11 cellular contexts compared by ENCODE assay signal in genomic region chr12:46830731-46831334, GRCh38. TPM values are rescaled to one million over a fixed set of nuclear protein-coding genes. Genes with fewer than 3 reads are reported as not detected.
DNase-seq lines count a peak whose midpoint lies in the region; ATAC-seq and TF ChIP-seq lines count a peak whose summit lies in the region.
"Had no signal": no experiment of that assay in that cellular context is flagged by ENCODE, and none has a peak within 500 bp of the region (broad histone marks: within the 10 kb centered on the region; RNA-seq: fewer than 3 reads in every experiment).

No MANE protein-coding gene starts in this region.

- H3K9me3 ChIP-seq in left lung = no peaks in the 10 kb centered on the region
- no peaks in the 10 kb centered on the region for H3K9me3 ChIP-seq in thymus (ENCODE audit: control insufficient read depth)

- peaks cover 62% of the 10 kb centered on the region for H3K27me3 Mint-ChIP-seq in activated CD4-positive, alpha-beta T cell treated with anti-CD3 and anti-CD28 coated beads, Interleukin-2, amount 10 ng/mL, durations not matched to agents 24 days and 14 days

- H3K4me3 ChIP-seq in dorsolateral prefrontal cortex = peak overlapping the region in 52 of 59 donors; percentile 9 to 61 (median 40)
- H3K4me3 ChIP-seq in left lung = peak overlapping the region; percentile 18 to 26
- H3K4me3 ChIP-seq in thymus (ENCODE audit: low read length) = peak overlapping the region; percentile 39

- intact Hi-C loops in activated CD4-positive, alpha-beta T cell treated with anti-CD3 and anti-CD28 coated beads, Interleukin-2, amount 10 ng/mL, durations not matched to agents 24 days and 14 days (cut with micrococcal nuclease) = no loop called here
- intact Hi-C loops in dorsolateral prefrontal cortex (cut with DNase I) (no loop called here), left lung (cut with DNase I) (no loop called here)

- no peaks in the 10 kb centered on the region for H3K9me3 Mint-ChIP-seq in activated CD4-positive, alpha-beta T cell treated with anti-CD3 and anti-CD28 coated beads, Interleukin-2, amount 10 ng/mL, durations not matched to agents 24 days and 14 days
- H3K9me3 Mint-ChIP-seq: dendritic cell treated with granulocyte-macrophage colony-stimulating factor and Interleukin-4, amounts not matched to agents 40 ng/mL and 50 ng/mL, for 4 days had no signal

- no peak overlapping the region for H3K27ac Mint-ChIP-seq in activated CD4-positive, alpha-beta T cell treated with anti-CD3 and anti-CD28 coated beads, Interleukin-2, amount 10 ng/mL, durations not matched to agents 24 days and 14 days
- H3K27ac Mint-ChIP-seq: dendritic cell treated with granulocyte-macrophage colony-stimulating factor and Interleukin-4, amounts not matched to agents 40 ng/mL and 50 ng/mL, for 4 days had no signal

- H3K27me3 ChIP-seq in dorsolateral prefrontal cortex (peaks cover 3 to 79% (median 58%) of the 10 kb centered on the region in 45 donors), left lung (peaks cover 59 to 87% of the 10 kb centered on the region in 2 donors), thymus (ENCODE audit: control insufficient read depth, insufficient read depth) (peaks cover 40% of the 10 kb centered on the region)

- 9% methylated on average over 28 of the region's 28 CpGs for WGBS in thymus

- H3K4me1 ChIP-seq in left lung (peaks cover 0 to 9% of the 10 kb centered on the region in 2 donors), thymus (ENCODE audit: control insufficient read depth, insufficient read depth, low read length) (peaks cover 6% of the 10 kb centered on the region)

- peak overlapping the region; percentile 62 for H3K4me3 Mint-ChIP-seq in activated CD4-positive, alpha-beta T cell treated with anti-CD3 and anti-CD28 coated beads, Interleukin-2, amount 10 ng/mL, durations not matched to agents 24 days and 14 days

- no peaks in the 10 kb centered on the region for H3K36me3 Mint-ChIP-seq in activated CD4-positive, alpha-beta T cell treated with anti-CD3 and anti-CD28 coated beads, Interleukin-2, amount 10 ng/mL, durations not matched to agents 24 days and 14 days (ENCODE audit: low read depth)

- ATAC-seq in left lung (peak; percentile 61), GM19035 (IDR thresholded peaks at IDR 0.05; ENCODE audit: unreplicated experiment) (no peak)
- ATAC-seq: HCT116 had no signal

- H3K27ac ChIP-seq in dorsolateral prefrontal cortex (no peak overlapping the region), left lung (no peak overlapping the region), thymus (ENCODE audit: low read depth) (no peak overlapping the region)

- no peak for DNase-seq in activated CD4-positive, alpha-beta T cell treated with anti-CD3 and anti-CD28 coated beads, Interleukin-2, amount 10 ng/mL, durations not matched to agents 24 days and 14 days
- no peak for DNase-seq in activated CD4-positive, alpha-beta T cell treated with anti-CD3 and anti-CD28 coated beads, Interleukin-2, amount 50 U/mL, for 4 hours
- no peak for DNase-seq in dorsolateral prefrontal cortex
- peak in 1 of 2 donors; percentile 80 for DNase-seq in left lung
- no peak for DNase-seq in anterior cingulate cortex (lab: John Stamatoyannopoulos, UW)
- DNase-seq in SIG-M5 treated with dmso at 0.1 percent for 504 hours (lab: John Stamatoyannopoulos, UW; ENCODE audit: unreplicated experiment) = no peak
- DNase-seq: COR-L47 had no signal

- peaks cover 5% of the 10 kb centered on the region for H3K4me1 Mint-ChIP-seq in activated CD4-positive, alpha-beta T cell treated with anti-CD3 and anti-CD28 coated beads, Interleukin-2, amount 10 ng/mL, durations not matched to agents 24 days and 14 days

- H3K36me3 ChIP-seq in left lung (no peaks in the 10 kb centered on the region), thymus (ENCODE audit: control insufficient read depth, insufficient read depth) (peaks cover under 1% of the 10 kb centered on the region)

- no peak for TF ChIP-seq CTCF in dorsolateral prefrontal cortex (IDR thresholded peaks at IDR 0.05 in 54 of 56, conservative IDR thresholded peaks at IDR 0.05 in 2 of 56; ENCODE audit: low read depth in 1 of 56, partially characterized antibody in 56 of 56)
- no peak for TF ChIP-seq CTCF in left lung (IDR thresholded peaks at IDR 0.05)

RNA-seq across cellular contexts. Expression of gene SLC38A4, which starts 5.0 kb away (rescaled TPM):
- total RNA-seq in activated CD4-positive, alpha-beta T cell treated with anti-CD3 and anti-CD28 coated beads, Interleukin-2, amount 10 ng/mL, durations not matched to agents 24 days and 14 days = not detected in 2 replicates
- 1 to 10 TPM in 2 of 120 experiments, under 1 TPM in 52, not detected in 66; 0.10 to 1.2 (median 0.34) TPM for total RNA-seq in dorsolateral prefrontal cortex
- total RNA-seq in left lung = 1 to 10 TPM in 1 of 2 donors, under 1 TPM in 1; 0.85 to 1.5 TPM
- polyA plus RNA-seq in thymus = 2.4 TPM
